22 cellular contexts compared by ENCODE assay signal in genomic region chr11:83023410-83023809, GRCh38. TPM values are rescaled to one million over a fixed set of nuclear protein-coding genes. Genes with fewer than 3 reads are reported as not detected.
DNase-seq lines count a peak whose midpoint lies in the region; ATAC-seq and TF ChIP-seq lines count a peak whose summit lies in the region.
"Had no signal": no experiment of that assay in that cellular context is flagged by ENCODE, and none has a peak within 500 bp of the region (broad histone marks: within the 10 kb centered on the region; RNA-seq: fewer than 3 reads in every experiment).

No MANE protein-coding gene starts in this region.

- H3K27me3 Mint-ChIP-seq in activated naive CD8-positive, alpha-beta T cell treated with anti-CD3 and anti-CD28 coated beads, Interleukin-2, amount 10 ng/mL, durations not matched to agents 7 days and 5 days: no peaks in the 10 kb centered on the region
- H3K27me3 Mint-ChIP-seq in activated naive CD8-positive, alpha-beta T cell treated with anti-CD3 and anti-CD28 coated beads, Interleukin-2, amount 50 U/mL, for 24 hours: no peaks in the 10 kb centered on the region
- H3K27me3 Mint-ChIP-seq: activated CD4-positive, alpha-beta T cell treated with anti-CD3 and anti-CD28 coated beads, Interleukin-2, amount 10 ng/mL, durations not matched to agents 7 days and 5 days; activated naive CD4-positive, alpha-beta T cell treated with anti-CD3 and anti-CD28 coated beads, Interleukin-2, amount 50 U/mL, for 24 hours had no signal

- peaks cover 16% of the 10 kb centered on the region for H3K36me3 Mint-ChIP-seq in activated naive CD8-positive, alpha-beta T cell treated with anti-CD3 and anti-CD28 coated beads, Interleukin-2, amount 10 ng/mL, durations not matched to agents 7 days and 5 days
- peaks cover 2% of the 10 kb centered on the region for H3K36me3 Mint-ChIP-seq in activated naive CD8-positive, alpha-beta T cell treated with anti-CD3 and anti-CD28 coated beads, Interleukin-2, amount 50 U/mL, for 24 hours (ENCODE audit: low read depth)

- peaks cover 1% of the 10 kb centered on the region for H3K9me3 Mint-ChIP-seq in activated naive CD8-positive, alpha-beta T cell treated with anti-CD3 and anti-CD28 coated beads, Interleukin-2, amount 10 ng/mL, durations not matched to agents 7 days and 5 days
- H3K9me3 Mint-ChIP-seq in activated naive CD8-positive, alpha-beta T cell treated with anti-CD3 and anti-CD28 coated beads, Interleukin-2, amount 50 U/mL, for 24 hours: no peaks in the 10 kb centered on the region
- H3K9me3 Mint-ChIP-seq: activated CD4-positive, alpha-beta T cell treated with anti-CD3 and anti-CD28 coated beads, Interleukin-2, amount 10 ng/mL, durations not matched to agents 7 days and 5 days; activated naive CD4-positive, alpha-beta T cell treated with anti-CD3 and anti-CD28 coated beads, Interleukin-2, amount 50 U/mL, for 24 hours; T-helper 1 cell treated with Interleukin-12 subunit alpha and Interleukin-12 subunit beta and Interleukin-4 antibody, amounts not matched to agents 30 μg/mL and 1 μg/mL, for 36 hours had no signal

- no peaks in the 10 kb centered on the region for H3K9me3 ChIP-seq in mucosa of descending colon
- H3K9me3 ChIP-seq: neutrophil, Peyer's patch, tibial artery had no signal

- DNase-seq in activated naive CD8-positive, alpha-beta T cell treated with anti-CD3 and anti-CD28 coated beads, Interleukin-2, amount 10 ng/mL, durations not matched to agents 7 days and 5 days: no peak
- no peak for DNase-seq in activated naive CD8-positive, alpha-beta T cell treated with anti-CD3 and anti-CD28 coated beads, Interleukin-2, amount 50 U/mL, for 24 hours
- peak; percentile 44 for DNase-seq in NCI-H69 (lab: John Stamatoyannopoulos, UW)
- peak; percentile 35 for DNase-seq in germinal center (ENCODE audit: low spot score)
- no peak for DNase-seq in mucosa of descending colon
- no peak for DNase-seq in DMS53 treated with DMSO at 0.1 percent for 48 hours (lab: John Stamatoyannopoulos, UW; ENCODE audit: unreplicated experiment)
- DNase-seq in mucosa of gallbladder (ENCODE audit: low spot score): no peak
- DNase-seq in activated CD4-positive, CD25-positive, alpha-beta regulatory T cell (lab: John Stamatoyannopoulos, UW): no peak
- DNase-seq: activated CD4-positive, alpha-beta T cell treated with anti-CD3 and anti-CD28 coated beads, Interleukin-2, amount 10 ng/mL, durations not matched to agents 7 days and 5 days; COR-L47; DND-41; erythroblast; foreskin keratinocyte; NCI-H1105; NCI-H2081 treated with DMSO at 0.1 percent for 48 hours; NCI-H446 treated with DMSO at 0.1 percent for 48 hours; Peyer's patch; tibial artery had no signal

- POLR2A ChIA-PET in activated naive CD8-positive, alpha-beta T cell treated with anti-CD3 and anti-CD28 coated beads, Interleukin-2, amount 10 ng/mL, durations not matched to agents 7 days and 5 days (lab: Charles Lee): no interaction called here

- H3K27ac Mint-ChIP-seq in activated naive CD8-positive, alpha-beta T cell treated with anti-CD3 and anti-CD28 coated beads, Interleukin-2, amount 10 ng/mL, durations not matched to agents 7 days and 5 days: peak overlapping the region; percentile 15
- no peak overlapping the region for H3K27ac Mint-ChIP-seq in activated naive CD8-positive, alpha-beta T cell treated with anti-CD3 and anti-CD28 coated beads, Interleukin-2, amount 50 U/mL, for 24 hours
- H3K27ac Mint-ChIP-seq: activated CD4-positive, alpha-beta T cell treated with anti-CD3 and anti-CD28 coated beads, Interleukin-2, amount 10 ng/mL, durations not matched to agents 7 days and 5 days; activated naive CD4-positive, alpha-beta T cell treated with anti-CD3 and anti-CD28 coated beads, Interleukin-2, amount 50 U/mL, for 24 hours; T-helper 1 cell treated with Interleukin-12 subunit alpha and Interleukin-12 subunit beta and Interleukin-4 antibody, amounts not matched to agents 30 μg/mL and 1 μg/mL, for 36 hours had no signal

- no peak overlapping the region for H3K4me3 ChIP-seq in mucosa of descending colon
- H3K4me3 ChIP-seq: lung, Peyer's patch, tibial artery had no signal

- H3K36me3 ChIP-seq in mucosa of descending colon (ENCODE audit: low read depth): no peaks in the 10 kb centered on the region
- H3K36me3 ChIP-seq: neutrophil, Peyer's patch, tibial artery had no signal

- TF ChIP-seq CTCF in mucosa of descending colon (IDR thresholded peaks at IDR 0.05): no peak

- peaks cover 27% of the 10 kb centered on the region for H3K4me1 Mint-ChIP-seq in activated naive CD8-positive, alpha-beta T cell treated with anti-CD3 and anti-CD28 coated beads, Interleukin-2, amount 10 ng/mL, durations not matched to agents 7 days and 5 days
- peaks cover 38% of the 10 kb centered on the region for H3K4me1 Mint-ChIP-seq in activated naive CD8-positive, alpha-beta T cell treated with anti-CD3 and anti-CD28 coated beads, Interleukin-2, amount 50 U/mL, for 24 hours

- ATAC-seq in activated naive CD8-positive, alpha-beta T cell treated with anti-CD3 and anti-CD28 coated beads, Interleukin-2, amount 10 ng/mL, durations not matched to agents 7 days and 5 days (ENCODE audit: low read depth): no peak
- no peak for ATAC-seq in activated naive CD8-positive, alpha-beta T cell treated with anti-CD3 and anti-CD28 coated beads, Interleukin-2, amount 50 U/mL, for 24 hours
- ATAC-seq in mucosa of descending colon: no peak
- ATAC-seq: foreskin keratinocyte had no signal

- no peak overlapping the region for H3K4me3 Mint-ChIP-seq in activated naive CD8-positive, alpha-beta T cell treated with anti-CD3 and anti-CD28 coated beads, Interleukin-2, amount 10 ng/mL, durations not matched to agents 7 days and 5 days
- H3K4me3 Mint-ChIP-seq in activated naive CD8-positive, alpha-beta T cell treated with anti-CD3 and anti-CD28 coated beads, Interleukin-2, amount 50 U/mL, for 24 hours: no peak overlapping the region
- H3K4me3 Mint-ChIP-seq: activated CD4-positive, alpha-beta T cell treated with anti-CD3 and anti-CD28 coated beads, Interleukin-2, amount 10 ng/mL, durations not matched to agents 7 days and 5 days; activated naive CD4-positive, alpha-beta T cell treated with anti-CD3 and anti-CD28 coated beads, Interleukin-2, amount 50 U/mL, for 24 hours; T-helper 1 cell treated with Interleukin-12 subunit alpha and Interleukin-12 subunit beta and Interleukin-4 antibody, amounts not matched to agents 30 μg/mL and 1 μg/mL, for 36 hours had no signal

- intact Hi-C loops in mucosa of descending colon (cut with DNase I, micrococcal nuclease): no loop called here

- peaks cover 23% of the 10 kb centered on the region for H3K4me1 ChIP-seq in mucosa of descending colon (ENCODE audit: low read depth)
- H3K4me1 ChIP-seq: foreskin keratinocyte had no signal

RNA-seq across cellular contexts. Expression of gene RAB30, which starts 48.3 kb away (rescaled TPM):
- total RNA-seq in activated naive CD8-positive, alpha-beta T cell treated with anti-CD3 and anti-CD28 coated beads, Interleukin-2, amount 10 ng/mL, durations not matched to agents 7 days and 5 days: 10 to 100 TPM; 11.9 to 14.3 TPM
- 10 to 100 TPM; 16.2 to 30.7 (median 19.1) TPM for total RNA-seq in mucosa of descending colon
- 13.6 TPM for total RNA-seq in mucosa of gallbladder

Comparison
In these comparisons a context has a peak if more than half of its experiments do, and no peak if none do; other contexts are left out.
1. DNase-seq: peak in NCI-H69 (single experiment) and germinal center (single experiment); none in activated naive CD8-positive, alpha-beta T cell treated with anti-CD3 and anti-CD28 coated beads, Interleukin-2, amount 10 ng/mL, durations not matched to agents 7 days and 5 days (single experiment), activated naive CD8-positive, alpha-beta T cell treated with anti-CD3 and anti-CD28 coated beads, Interleukin-2, amount 50 U/mL, for 24 hours (single experiment), mucosa of descending colon (0 of 3), DMS53 treated with DMSO at 0.1 percent for 48 hours (single experiment), mucosa of gallbladder (single experiment) and activated CD4-positive, CD25-positive, alpha-beta regulatory T cell (0 of 4).